ENCODE assay signal across 32 cellular contexts in the genomic region with DNA sequence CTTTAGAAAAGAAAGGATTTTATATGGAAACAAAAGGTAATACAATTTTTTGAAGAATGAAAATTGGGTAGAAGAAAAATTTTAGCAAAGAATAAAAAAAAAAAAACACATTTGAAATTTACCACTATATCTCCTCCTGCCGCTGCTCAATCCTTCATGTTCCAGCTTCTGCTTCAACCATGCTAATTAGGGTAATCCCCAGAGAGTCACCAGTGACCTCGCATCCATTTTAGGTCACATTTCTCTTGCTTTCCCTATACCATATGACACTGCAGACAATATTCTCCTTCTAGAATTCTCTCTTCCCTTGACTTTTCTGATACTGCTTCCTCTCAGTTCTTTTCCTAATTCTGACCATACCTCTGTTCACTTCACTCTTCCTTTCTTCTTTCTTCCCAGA.
"Had no signal": no experiment of that assay in that cellular context is flagged by ENCODE, and none has a peak within 500 bp of the region (broad histone marks: within the 10 kb centered on the region; RNA-seq: fewer than 3 reads in every experiment).

No MANE protein-coding gene starts in this region.

- H3K27me3 ChIP-seq: adrenal gland, body of pancreas, esophagus squamous epithelium, hepatocyte, right atrium auricular region, thyroid gland, upper lobe of left lung, vagina had no signal

- H3K36me3 ChIP-seq: adrenal gland, esophagus squamous epithelium, right atrium auricular region, thyroid gland, upper lobe of left lung, vagina had no signal

- H3K4me3 ChIP-seq: adrenal gland, body of pancreas, esophagus squamous epithelium, hepatocyte, right atrium auricular region, smooth muscle cell, thyroid gland, upper lobe of left lung, vagina had no signal

- ATAC-seq: naive thymus-derived CD4-positive, alpha-beta T cell; stimulated activated memory B cell treated with anti-CD40 and anti-IgM and Interleukin-4, amounts not matched to agents 10 μg/mL and 1 μg/mL and 100 μg/mL, for 72 hours; stimulated activated naive CD8-positive, alpha-beta T cell treated with anti-CD3 and anti-CD28 coated beads, Interleukin-15, amount 100 ng/mL, for 72 hours had no signal

- H3K4me3 Mint-ChIP-seq: activated CD4-positive, alpha-beta memory T cell treated with anti-CD3 and anti-CD28 coated beads for 36 hours; activated CD4-positive, alpha-beta T cell treated with anti-CD3 and anti-CD28 coated beads, Interleukin-2, amount 10 ng/mL, durations not matched to agents 24 days and 14 days; activated naive CD4-positive, alpha-beta T cell treated with anti-CD3 and anti-CD28 coated beads for 36 hours; activated naive CD8-positive, alpha-beta T cell treated with anti-CD3 and anti-CD28 coated beads for 36 hours; activated T-helper 1 cell treated with anti-CD3 and anti-CD28 coated beads, Interleukin-12 subunit alpha, Interleukin-12 subunit beta, Interleukin-2, Interleukin-4 antibody, amounts not matched to agents 30 ng/mL and 10 ng/mL and 1 ng/mL, durations not matched to agents 14 hours and 24 hours and 36 hours; naive thymus-derived CD4-positive, alpha-beta T cell; neural crest cell; stimulated activated memory B cell treated with anti-CD40 and anti-IgM and Interleukin-4, amounts not matched to agents 10 μg/mL and 1 μg/mL and 100 μg/mL, for 72 hours; stimulated activated naive CD8-positive, alpha-beta T cell treated with anti-CD3 and anti-CD28 coated beads, Interleukin-15, amount 100 ng/mL, for 72 hours had no signal

- H3K9me3 Mint-ChIP-seq: activated CD4-positive, alpha-beta T cell treated with anti-CD3 and anti-CD28 coated beads, Interleukin-2, amount 10 ng/mL, durations not matched to agents 24 days and 14 days; activated naive CD8-positive, alpha-beta T cell treated with anti-CD3 and anti-CD28 coated beads for 36 hours; activated T-helper 1 cell treated with anti-CD3 and anti-CD28 coated beads, Interleukin-12 subunit alpha, Interleukin-12 subunit beta, Interleukin-2, Interleukin-4 antibody, amounts not matched to agents 30 ng/mL and 10 ng/mL and 1 ng/mL, durations not matched to agents 14 hours and 24 hours and 36 hours; neural crest cell; stimulated activated memory B cell treated with anti-CD40 and anti-IgM and Interleukin-4, amounts not matched to agents 10 μg/mL and 1 μg/mL and 100 μg/mL, for 72 hours had no signal

- H3K4me1 Mint-ChIP-seq: activated CD4-positive, alpha-beta T cell treated with anti-CD3 and anti-CD28 coated beads, Interleukin-2, amount 10 ng/mL, durations not matched to agents 24 days and 14 days; activated naive CD8-positive, alpha-beta T cell treated with anti-CD3 and anti-CD28 coated beads for 36 hours; naive thymus-derived CD4-positive, alpha-beta T cell; stimulated activated memory B cell treated with anti-CD40 and anti-IgM and Interleukin-4, amounts not matched to agents 10 μg/mL and 1 μg/mL and 100 μg/mL, for 72 hours; stimulated activated naive CD8-positive, alpha-beta T cell treated with anti-CD3 and anti-CD28 coated beads, Interleukin-15, amount 100 ng/mL, for 72 hours had no signal

- H3K27ac ChIP-seq: adrenal gland, body of pancreas, epithelial cell of prostate, esophagus squamous epithelium, hepatocyte, right atrium auricular region, thyroid gland, upper lobe of left lung, vagina had no signal

- H3K27ac Mint-ChIP-seq: activated CD4-positive, alpha-beta memory T cell treated with anti-CD3 and anti-CD28 coated beads for 36 hours; activated CD4-positive, alpha-beta T cell treated with anti-CD3 and anti-CD28 coated beads, Interleukin-2, amount 10 ng/mL, durations not matched to agents 24 days and 14 days; activated naive CD4-positive, alpha-beta T cell treated with anti-CD3 and anti-CD28 coated beads for 36 hours; activated naive CD8-positive, alpha-beta T cell treated with anti-CD3 and anti-CD28 coated beads for 36 hours; activated T-helper 1 cell treated with anti-CD3 and anti-CD28 coated beads, Interleukin-12 subunit alpha, Interleukin-12 subunit beta, Interleukin-2, Interleukin-4 antibody, amounts not matched to agents 30 ng/mL and 10 ng/mL and 1 ng/mL, durations not matched to agents 14 hours and 24 hours and 36 hours; naive thymus-derived CD4-positive, alpha-beta T cell; stimulated activated memory B cell treated with anti-CD40 and anti-IgM and Interleukin-4, amounts not matched to agents 10 μg/mL and 1 μg/mL and 100 μg/mL, for 72 hours; stimulated activated naive CD8-positive, alpha-beta T cell treated with anti-CD3 and anti-CD28 coated beads, Interleukin-15, amount 100 ng/mL, for 72 hours had no signal

- H3K36me3 Mint-ChIP-seq: activated CD4-positive, alpha-beta memory T cell treated with anti-CD3 and anti-CD28 coated beads for 36 hours; activated naive CD8-positive, alpha-beta T cell treated with anti-CD3 and anti-CD28 coated beads for 36 hours; stimulated activated memory B cell treated with anti-CD40 and anti-IgM and Interleukin-4, amounts not matched to agents 10 μg/mL and 1 μg/mL and 100 μg/mL, for 72 hours had no signal

- H3K4me2 ChIP-seq: hepatocyte, smooth muscle cell had no signal

- H3K27me3 Mint-ChIP-seq: activated CD4-positive, alpha-beta memory T cell treated with anti-CD3 and anti-CD28 coated beads for 36 hours; activated CD4-positive, alpha-beta T cell treated with anti-CD3 and anti-CD28 coated beads, Interleukin-2, amount 10 ng/mL, durations not matched to agents 24 days and 14 days; activated naive CD8-positive, alpha-beta T cell treated with anti-CD3 and anti-CD28 coated beads for 36 hours; naive thymus-derived CD4-positive, alpha-beta T cell; stimulated activated memory B cell treated with anti-CD40 and anti-IgM and Interleukin-4, amounts not matched to agents 10 μg/mL and 1 μg/mL and 100 μg/mL, for 72 hours; stimulated activated naive CD8-positive, alpha-beta T cell treated with anti-CD3 and anti-CD28 coated beads, Interleukin-15, amount 100 ng/mL, for 72 hours had no signal

- DNase-seq: activated CD4-positive, alpha-beta memory T cell treated with anti-CD3 and anti-CD28 coated beads for 36 hours; activated CD4-positive, alpha-beta T cell treated with anti-CD3 and anti-CD28 coated beads, Interleukin-2, amount 10 ng/mL, durations not matched to agents 24 days and 14 days; activated CD4-positive, CD25-positive, alpha-beta regulatory T cell treated with anti-CD3 and anti-CD28 coated beads, Interleukin-2, amount 50 U/mL, for 72 hours; activated CD8-positive, alpha-beta memory T cell treated with anti-CD3 and anti-CD28 coated beads, Interleukin-2, amount 50 U/mL, for 4 hours; activated effector memory CD4-positive, alpha-beta T cell treated with anti-CD3 and anti-CD28 coated beads, Interleukin-2, amount 50 U/mL, for 16 hours; activated naive CD4-positive, alpha-beta T cell treated with anti-CD3 and anti-CD28 coated beads for 36 hours; activated naive CD8-positive, alpha-beta T cell treated with anti-CD3 and anti-CD28 coated beads for 36 hours; activated T-cell treated with anti-CD3 and anti-CD28 coated beads, Interleukin-2, amount 50 U/mL, for 1 hour; adrenal gland; aorta; dermis blood vessel endothelial cell; effector CD4-positive, alpha-beta T cell; esophagus squamous epithelium; midbrain; naive thymus-derived CD4-positive, alpha-beta T cell; stimulated activated CD4-positive, alpha-beta T cell treated with anti-CD3 and anti-CD28 coated beads, Interleukin-1b, Interleukin-23, amount 100 ng/mL, for 48 hours; stimulated activated CD4-positive, alpha-beta T cell treated with anti-CD3 and anti-CD28 coated beads, Interleukin-4, amount 100 ng/mL, for 4 hours; stimulated activated CD8-positive, alpha-beta memory T cell treated with anti-CD3 and anti-CD28 coated beads, Interleukin-4, amount 100 ng/mL, for 48 hours; stimulated activated naive CD8-positive, alpha-beta T cell treated with anti-CD3 and anti-CD28 coated beads, Interleukin-15, amount 100 ng/mL, for 72 hours; substantia nigra; T1000; thyroid gland; upper lobe of left lung had no signal

- H3K9me3 ChIP-seq: adrenal gland, body of pancreas, esophagus squamous epithelium, right atrium auricular region, thyroid gland, upper lobe of left lung, vagina had no signal

- H2AFZ ChIP-seq: hepatocyte had no signal

- H3K79me2 ChIP-seq: hepatocyte had no signal

- H3K4me1 ChIP-seq: adrenal gland, body of pancreas, right atrium auricular region, thyroid gland, upper lobe of left lung, vagina had no signal
